Comparison of ENCODE assay signal across 18 cellular contexts in the genomic region with DNA sequence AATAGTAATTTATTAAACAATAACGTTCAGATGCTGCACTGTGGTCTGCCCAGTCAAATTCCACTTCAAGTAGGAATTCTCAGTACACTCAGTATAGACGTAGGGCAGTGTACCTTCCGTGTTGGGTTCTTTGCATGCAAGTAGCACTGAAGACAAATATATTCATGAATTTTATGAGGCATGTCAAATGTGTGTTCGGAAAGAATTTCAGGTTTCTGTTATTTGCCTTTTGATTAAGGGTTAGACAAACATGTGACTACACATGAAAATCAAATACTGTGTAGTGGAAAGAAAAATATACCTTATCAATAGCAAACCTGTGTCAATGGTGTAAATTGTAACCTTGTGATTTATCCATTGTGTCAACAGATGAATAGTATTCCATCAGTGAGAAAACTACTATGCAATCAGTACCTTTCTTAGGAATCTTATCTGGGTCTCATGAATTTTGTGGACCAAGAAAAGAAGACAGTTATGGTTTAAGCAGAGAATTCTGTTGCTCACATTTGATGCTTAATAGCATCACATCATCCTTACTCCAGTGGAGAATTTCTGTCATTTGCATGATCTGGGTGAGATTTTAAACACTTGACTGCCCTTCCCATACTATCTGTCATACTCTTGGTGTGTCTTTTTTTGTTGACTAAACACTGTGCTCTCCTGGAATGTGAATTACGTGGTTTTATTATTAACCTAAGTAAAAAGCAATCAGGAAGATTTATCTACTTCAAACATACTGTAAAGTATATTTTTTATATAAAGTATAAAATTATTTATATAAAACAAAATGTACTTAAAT. TPM values are rescaled to one million over a fixed set of nuclear protein-coding genes. Genes with fewer than 3 reads are reported as not detected.
DNase-seq lines count a peak whose midpoint lies in the region; FAIRE-seq and TF ChIP-seq lines count a peak whose summit lies in the region.
"Had no signal": no experiment of that assay in that cellular context is flagged by ENCODE, and none has a peak within 500 bp of the region (broad histone marks: within the 10 kb centered on the region; RNA-seq: fewer than 3 reads in every experiment).

No MANE protein-coding gene starts in this region.

- H3K36me3 ChIP-seq in thyroid gland, result peaks cover 0 to 4% of the 10 kb centered on the region in 2 donors
- H3K36me3 ChIP-seq: SJSA1 had no signal

- no peak for TF ChIP-seq POLR2A in thyroid gland (IDR thresholded peaks at IDR 0.05)

- H3K27me3 ChIP-seq in thyroid gland, result no peaks in the 10 kb centered on the region
- H3K27me3 ChIP-seq: BLaER1, SJSA1 had no signal

- H3K9me3 ChIP-seq in thyroid gland, result no peaks in the 10 kb centered on the region
- H3K9me3 ChIP-seq: BLaER1, SJSA1 had no signal

- no peak overlapping the region for H3K4me3 ChIP-seq in thyroid gland (replicated peaks in 1 of 3)
- H3K4me3 ChIP-seq: BLaER1, SJSA1 had no signal

- FAIRE-seq in G401.6 (lab: Jason Lieb, UNC) (peak; percentile 15), urothelium cell line (lab: Jason Lieb, UNC) (peak; percentile 55)
- FAIRE-seq: GM12891 had no signal

- H3K27ac ChIP-seq in thyroid gland, result no peak overlapping the region
- H3K27ac ChIP-seq: BLaER1, KMS-11, SJSA1 had no signal

- DNase-seq in NCI-H69 (lab: John Stamatoyannopoulos, UW), result peak; percentile 58
- DNase-seq in kidney glomerular epithelial cell (lab: John Stamatoyannopoulos, UW), result peak; percentile 68
- no peak for DNase-seq in urothelium cell line (ENCODE audit: low spot score)
- no peak for DNase-seq in activated T-cell treated with anti-CD3 and anti-CD28 coated beads, Interleukin-2, amount 50 U/mL, for 48 hours
- DNase-seq in GM20000 (ENCODE audit: low spot score), result no peak
- DNase-seq in thyroid gland, result no peak
- DNase-seq: DMS79, GOT3, NCI-H1092 treated with DMSO at 0.1 percent for 48 hours, NCI-H1694, NCI-H446 treated with DMSO at 0.1 percent for 48 hours, OCI-M1, SW 1271 had no signal

- WGBS in thyroid gland, 2 donors, result 93 to 94% methylated on average over 5 of the region's 5 CpGs

- H3K4me1 ChIP-seq in thyroid gland, result no peaks in the 10 kb centered on the region
- H3K4me1 ChIP-seq: BLaER1, SJSA1 had no signal

- no peak for TF ChIP-seq CTCF in GM20000 (IDR thresholded peaks at IDR 0.05; ENCODE audit: extremely low read depth, missing control alignments)
- no peak for TF ChIP-seq CTCF in thyroid gland (IDR thresholded peaks at IDR 0.05)

- intact Hi-C loops in thyroid gland (cut with DNase I), result no loop called here

RNA-seq across cellular contexts. Expression of a gene that starts 13.3 kb away (rescaled TPM):
- total RNA-seq in thyroid gland, result 10 to 100 TPM; 26.3 to 43.8 (median 39.4) TPM

Comparison
In these comparisons a context has a peak if more than half of its experiments do, and no peak if none do; other contexts are left out.
1. DNase-seq: peak in NCI-H69 (single experiment) and kidney glomerular epithelial cell (single experiment); none in urothelium cell line (single experiment), activated T-cell treated with anti-CD3 and anti-CD28 coated beads, Interleukin-2, amount 50 U/mL, for 48 hours (0 of 2), GM20000 (single experiment) and thyroid gland (0 of 2).